ENCODE assay signal across 22 cellular contexts in the genomic region with DNA sequence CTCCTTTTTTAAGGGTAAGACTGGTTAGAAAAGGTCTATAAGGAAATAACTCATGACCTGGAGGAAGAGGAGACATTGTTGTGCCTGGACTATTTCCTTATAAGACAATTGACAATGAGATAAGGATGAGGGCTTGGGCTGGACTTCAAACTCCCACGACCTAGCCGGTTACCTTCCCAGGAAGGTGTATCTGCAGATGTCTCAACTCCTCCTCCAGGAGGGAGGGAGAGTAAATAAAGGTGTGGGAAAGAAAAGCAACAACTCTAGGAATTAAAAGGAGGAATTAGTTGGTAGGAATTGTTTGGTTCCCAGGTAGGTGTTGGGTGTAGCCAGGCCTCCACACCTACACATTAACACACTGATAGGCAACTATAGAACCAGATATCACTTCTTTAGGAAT.
DNase-seq lines count a peak whose midpoint lies in the region; ATAC-seq and TF ChIP-seq lines count a peak whose summit lies in the region.
"Had no signal": no experiment of that assay in that cellular context is flagged by ENCODE, and none has a peak within 500 bp of the region (broad histone marks: within the 10 kb centered on the region; RNA-seq: fewer than 3 reads in every experiment).

No MANE protein-coding gene starts in this region.

- peaks cover 45% of the 10 kb centered on the region for H3K4me1 Mint-ChIP-seq in endodermal cell
- peaks cover 0 to 1% (median 0%) of the 10 kb centered on the region in 7 donors for H3K4me1 Mint-ChIP-seq in naive thymus-derived CD4-positive, alpha-beta T cell
- H3K4me1 Mint-ChIP-seq in activated T-cell treated with anti-CD3 and anti-CD28 coated beads, Interleukin-2, amount 50 U/mL, for 24 hours (ENCODE audit: low read depth): no peaks in the 10 kb centered on the region

- H3K36me3 ChIP-seq in endodermal cell (ENCODE audit: control insufficient read depth, insufficient read depth, low read length) (no peaks in the 10 kb centered on the region), mucosa of rectum (ENCODE audit: control insufficient read depth in 2 of 2, insufficient read depth in 2 of 2, low read length in 2 of 2) (no peaks in the 10 kb centered on the region), gastroesophageal sphincter (no peaks in the 10 kb centered on the region)
- no peaks in the 10 kb centered on the region for H3K36me3 ChIP-seq in naive thymus-derived CD4-positive, alpha-beta T cell (ENCODE audit: control insufficient read depth in 2 of 3, insufficient read depth in 3 of 3, low read length in 3 of 3)
- H3K36me3 ChIP-seq: adrenal gland, heart right ventricle, neural progenitor cell, spleen, WERI-Rb-1 had no signal

- no peaks in the 10 kb centered on the region for H3K36me3 Mint-ChIP-seq in endodermal cell (ENCODE audit: low read depth)
- peaks cover 0 to 1% (median 0%) of the 10 kb centered on the region in 5 donors for H3K36me3 Mint-ChIP-seq in naive thymus-derived CD4-positive, alpha-beta T cell
- H3K36me3 Mint-ChIP-seq in activated T-cell treated with anti-CD3 and anti-CD28 coated beads, Interleukin-2, amount 50 U/mL, for 24 hours (ENCODE audit: low read depth): no peaks in the 10 kb centered on the region
- H3K36me3 Mint-ChIP-seq: IgD-negative memory B cell, neural progenitor cell had no signal

- H3K9ac ChIP-seq in endodermal cell (ENCODE audit: extremely low read depth, low read length, poor library complexity, severe bottlenecking) (peak overlapping the region; percentile 36), mucosa of rectum (ENCODE audit: low read depth in 1 of 2, low read length in 2 of 2) (peak overlapping the region in 1 of 2 donors; percentile 63)
- H3K9ac ChIP-seq: neural progenitor cell had no signal

- H3K9me3 Mint-ChIP-seq in endodermal cell: no peaks in the 10 kb centered on the region
- H3K9me3 Mint-ChIP-seq in naive thymus-derived CD4-positive, alpha-beta T cell: peaks cover 0 to 8% (median 0%) of the 10 kb centered on the region in 11 donors
- H3K9me3 Mint-ChIP-seq in activated T-cell treated with anti-CD3 and anti-CD28 coated beads, Interleukin-2, amount 50 U/mL, for 24 hours: no peaks in the 10 kb centered on the region
- H3K9me3 Mint-ChIP-seq: IgD-negative memory B cell; neural progenitor cell; stimulated activated naive CD8-positive, alpha-beta T cell treated with anti-CD3 and anti-CD28 coated beads, Interleukin-15, Interleukin-2, amounts not matched to agents 100 ng/mL and 50 ng/mL, for 24 hours had no signal

- no peak for TF ChIP-seq POLR2A in gastroesophageal sphincter (IDR thresholded peaks at IDR 0.05)

- H3K27ac ChIP-seq in 22Rv1: peak overlapping the region; percentile 46
- H3K27ac ChIP-seq in endodermal cell (ENCODE audit: low read depth, low read length): peak overlapping the region; percentile 36
- peak overlapping the region; percentile 88 to 93 for H3K27ac ChIP-seq in mucosa of rectum (ENCODE audit: low read depth in 2 of 2, low read length in 2 of 2)
- no peak overlapping the region for H3K27ac ChIP-seq in naive thymus-derived CD4-positive, alpha-beta T cell (ENCODE audit: low read depth, low read length)
- H3K27ac ChIP-seq in gastroesophageal sphincter: no peak overlapping the region
- H3K27ac ChIP-seq: neural progenitor cell, spleen, WERI-Rb-1 had no signal

- ATAC-seq in naive thymus-derived CD4-positive, alpha-beta T cell: no peak
- ATAC-seq in gastroesophageal sphincter: no peak
- no peak for ATAC-seq in activated CD4-positive, CD25-positive, alpha-beta regulatory T cell treated with anti-CD3 and anti-CD28 coated beads, Interleukin-2, amount 50 U/mL, for 24 hours
- ATAC-seq: A549 had no signal

- intact Hi-C loops in naive thymus-derived CD4-positive, alpha-beta T cell (cut with micrococcal nuclease): no loop called here

- H3K27me3 ChIP-seq in endodermal cell (ENCODE audit: control insufficient read depth, insufficient read depth, low read length, poor library complexity, severe bottlenecking) (no peaks in the 10 kb centered on the region), mucosa of rectum (ENCODE audit: control insufficient read depth in 2 of 2, insufficient read depth in 2 of 2, low read length in 2 of 2) (no peaks in the 10 kb centered on the region), gastroesophageal sphincter (no peaks in the 10 kb centered on the region)
- H3K27me3 ChIP-seq in naive thymus-derived CD4-positive, alpha-beta T cell (ENCODE audit: control insufficient read depth in 2 of 2, insufficient read depth in 2 of 2, low read length in 2 of 2): no peaks in the 10 kb centered on the region
- H3K27me3 ChIP-seq: adrenal gland, heart right ventricle, neural progenitor cell, spleen had no signal

- no peak overlapping the region for H3K4me3 Mint-ChIP-seq in endodermal cell
- no peak overlapping the region for H3K4me3 Mint-ChIP-seq in naive thymus-derived CD4-positive, alpha-beta T cell
- H3K4me3 Mint-ChIP-seq in activated T-cell treated with anti-CD3 and anti-CD28 coated beads, Interleukin-2, amount 50 U/mL, for 24 hours: no peak overlapping the region
- H3K4me3 Mint-ChIP-seq: IgD-negative memory B cell; neural progenitor cell; stimulated activated naive CD8-positive, alpha-beta T cell treated with anti-CD3 and anti-CD28 coated beads, Interleukin-15, Interleukin-2, amounts not matched to agents 100 ng/mL and 50 ng/mL, for 24 hours had no signal

- peaks cover 5% of the 10 kb centered on the region for H3K4me1 ChIP-seq in endodermal cell (ENCODE audit: control insufficient read depth, insufficient read depth, low read length)
- peaks cover 11 to 25% of the 10 kb centered on the region in 2 donors for H3K4me1 ChIP-seq in mucosa of rectum (ENCODE audit: control insufficient read depth in 2 of 2, insufficient read depth in 2 of 2, low read length in 2 of 2)
- no peaks in the 10 kb centered on the region for H3K4me1 ChIP-seq in naive thymus-derived CD4-positive, alpha-beta T cell (ENCODE audit: control insufficient read depth in 2 of 2, insufficient read depth in 2 of 2, low read length in 2 of 2)
- H3K4me1 ChIP-seq in gastroesophageal sphincter: peaks cover 0 to 13% (median 7%) of the 10 kb centered on the region in 3 donors
- H3K4me1 ChIP-seq: neural progenitor cell had no signal

- WGBS in endodermal cell (ENCODE audit: insufficient coverage in 1 of 2, insufficient read length in 1 of 2), 2 experiments: 9% methylated on average over 2 of the region's 2 CpGs; no CpG with 5 or more reads in 1 of the 2 experiments
- 86 to 88% methylated on average over 2 of the region's 2 CpGs for WGBS in gastroesophageal sphincter (ENCODE audit: low coverage in 1 of 2), 2 donors

- no peak for TF ChIP-seq EP300 in gastroesophageal sphincter (IDR thresholded peaks at IDR 0.05)

- H3K9me3 ChIP-seq in endodermal cell (ENCODE audit: control insufficient read depth, low read length) (no peaks in the 10 kb centered on the region), mucosa of rectum (ENCODE audit: control insufficient read depth in 2 of 2, low read length in 2 of 2) (no peaks in the 10 kb centered on the region), gastroesophageal sphincter (no peaks in the 10 kb centered on the region)
- no peaks in the 10 kb centered on the region for H3K9me3 ChIP-seq in naive thymus-derived CD4-positive, alpha-beta T cell (ENCODE audit: control insufficient read depth in 2 of 3, low read length in 3 of 3)
- H3K9me3 ChIP-seq: A549, adrenal gland, heart right ventricle, spleen had no signal

- DNase-seq in LoVo (ENCODE audit: low spot score): peak; percentile 83
- DNase-seq in endodermal cell: peak; percentile 70
- DNase-seq in naive thymus-derived CD4-positive, alpha-beta T cell: no peak
- no peak for DNase-seq in activated T-cell treated with anti-CD3 and anti-CD28 coated beads, Interleukin-2, amount 50 U/mL, for 24 hours
- DNase-seq: activated CD4-positive, alpha-beta T cell treated with anti-CD3 and anti-CD28 coated beads, Interleukin-2, amount 50 U/mL, for 4 hours; adrenal gland; cortex of kidney; heart right ventricle; left ventricle myocardium superior; NCI-H1436 treated with DMSO at 0.1 percent for 48 hours; NCI-H510A treated with DMSO at 0.1 percent for 48 hours; spleen; stimulated activated CD4-positive, alpha-beta T cell treated with anti-CD3 and anti-CD28 coated beads, Interleukin-4, amount 100 ng/mL, for 1 hour; WERI-Rb-1 had no signal

- no peak for TF ChIP-seq CTCF in 22Rv1 (IDR thresholded peaks at IDR 0.05)
- no peak for TF ChIP-seq CTCF in endodermal cell (conservative IDR thresholded peaks at IDR 0.05)
- TF ChIP-seq CTCF in gastroesophageal sphincter (IDR thresholded peaks at IDR 0.05): no peak

- H3K4me3 ChIP-seq in endodermal cell (ENCODE audit: low read length) (no peak overlapping the region), mucosa of rectum (ENCODE audit: low read length in 2 of 2) (no peak overlapping the region), gastroesophageal sphincter (no peak overlapping the region)
- no peak overlapping the region for H3K4me3 ChIP-seq in naive thymus-derived CD4-positive, alpha-beta T cell (ENCODE audit: low read length)
- H3K4me3 ChIP-seq: A549, adrenal gland, heart right ventricle, neural progenitor cell, spleen had no signal

- POLR2A ChIA-PET in naive thymus-derived CD4-positive, alpha-beta T cell (lab: Charles Lee): interaction anchor here (1.0 kb wide), 1 partner anchor 10 kb away, joined by 4 read pairs; no protein-coding TSS in a partner anchor

- CTCF ChIA-PET in naive thymus-derived CD4-positive, alpha-beta T cell (lab: Charles Lee): no interaction called here

- H3K27me3 Mint-ChIP-seq in endodermal cell (ENCODE audit: insufficient read depth): no peaks in the 10 kb centered on the region
- H3K27me3 Mint-ChIP-seq in naive thymus-derived CD4-positive, alpha-beta T cell: no peaks in the 10 kb centered on the region
- no peaks in the 10 kb centered on the region for H3K27me3 Mint-ChIP-seq in activated T-cell treated with anti-CD3 and anti-CD28 coated beads, Interleukin-2, amount 50 U/mL, for 24 hours
- H3K27me3 Mint-ChIP-seq: IgD-negative memory B cell; stimulated activated naive CD8-positive, alpha-beta T cell treated with anti-CD3 and anti-CD28 coated beads, Interleukin-15, Interleukin-2, amounts not matched to agents 100 ng/mL and 50 ng/mL, for 24 hours had no signal

- H3K27ac Mint-ChIP-seq in endodermal cell: peak overlapping the region; percentile 80
- no peak overlapping the region for H3K27ac Mint-ChIP-seq in naive thymus-derived CD4-positive, alpha-beta T cell
- no peak overlapping the region for H3K27ac Mint-ChIP-seq in activated T-cell treated with anti-CD3 and anti-CD28 coated beads, Interleukin-2, amount 50 U/mL, for 24 hours
- H3K27ac Mint-ChIP-seq: IgD-negative memory B cell; neural progenitor cell; stimulated activated naive CD8-positive, alpha-beta T cell treated with anti-CD3 and anti-CD28 coated beads, Interleukin-15, Interleukin-2, amounts not matched to agents 100 ng/mL and 50 ng/mL, for 24 hours had no signal

Comparison
In these comparisons a context has a peak if more than half of its experiments do, and no peak if none do; other contexts are left out.
1. H3K27ac ChIP-seq: peak in 22Rv1 (single experiment), endodermal cell (single experiment) and mucosa of rectum (2 of 2); none in naive thymus-derived CD4-positive, alpha-beta T cell (single experiment) and gastroesophageal sphincter (0 of 4).
2. DNase-seq: peak in LoVo (single experiment) and endodermal cell (single experiment); none in naive thymus-derived CD4-positive, alpha-beta T cell (0 of 9) and activated T-cell treated with anti-CD3 and anti-CD28 coated beads, Interleukin-2, amount 50 U/mL, for 24 hours (single experiment).